8 cellular contexts compared by ENCODE assay signal in the genomic region with DNA sequence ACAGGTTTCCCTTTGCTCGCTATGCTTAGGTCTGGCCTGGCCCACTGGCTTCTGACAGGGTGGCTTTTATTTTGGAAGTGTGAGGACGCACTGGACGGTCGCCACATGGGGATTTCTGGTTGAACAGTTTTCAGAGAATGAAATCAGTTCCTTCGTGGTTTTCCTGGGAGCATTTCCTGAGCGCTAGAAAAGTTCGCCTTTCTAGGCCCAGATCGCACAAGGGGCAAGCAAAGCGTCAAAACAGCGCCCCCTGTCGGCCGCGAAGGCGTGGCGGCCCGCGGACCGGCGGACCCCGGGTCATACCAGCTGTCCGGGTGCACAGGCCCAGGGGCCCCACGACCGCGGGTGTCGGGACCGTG. TPM values are rescaled to one million over a fixed set of nuclear protein-coding genes. Genes with fewer than 3 reads are reported as not detected.
DNase-seq lines count a peak whose midpoint lies in the region; ATAC-seq and TF ChIP-seq lines count a peak whose summit lies in the region.

No MANE protein-coding gene starts in this region.

- TF ChIP-seq CTCF in AG04450 (IDR thresholded peaks at IDR 0.05; ENCODE audit: low read depth, low read length) (peak; percentile 79), HL-60 (IDR thresholded peaks at IDR 0.05; ENCODE audit: insufficient read depth, low read length) (peak; percentile 22), liver (IDR thresholded peaks at IDR 0.05; ENCODE audit: low read depth, low read length, missing input control) (peak; percentile 85)

- CTCF ChIA-PET in AG04450 (lab: Charles Lee) = interaction anchor here (0.5 to 5.2 kb wide), 5 partner anchors 10 to 134 kb away, joined by 3 to 37 read pairs (median 7); a partner anchor contains a TSS

- no peak for DNase-seq in AG04450 (ENCODE audit: low read depth, low spot score)
- DNase-seq in HL-60 (ENCODE audit: low read depth in 1 of 2, low spot score in 1 of 2) = peak in 1 of 2 experiments; percentile 73
- peak; percentile 95 for DNase-seq in activated CD4-positive, alpha-beta T cell treated with anti-CD3 and anti-CD28 coated beads, Interleukin-2, amount 10 ng/mL, durations not matched to agents 24 days and 14 days
- peak; percentile 16 for DNase-seq in dedifferentiated amniotic fluid mesenchymal stem cell (ENCODE audit: extremely low spot score)
- DNase-seq in stimulated activated CD4-positive, alpha-beta T cell treated with anti-CD3 and anti-CD28 coated beads, Interleukin-4, amount 100 ng/mL, for 24 hours = peak; percentile 87
- DNase-seq in NCI-H1048 (lab: John Stamatoyannopoulos, UW) = no peak

- POLR2A ChIA-PET in AG04450 (lab: Yijun Ruan, JAX) = no interaction called here

- H3K4me3 ChIP-seq in AG04450 (ENCODE audit: low read depth, low read length) (peak overlapping the region; percentile 50), HL-60 (replicated peaks; ENCODE audit: insufficient read depth, low read length) (peak overlapping the region; percentile 30), liver (ENCODE audit: low read depth in 1 of 3, low read length in 3 of 3) (peak overlapping the region; percentile 68 to 90 (median 88))

- TF ChIP-seq RAD21 in liver (IDR thresholded peaks at IDR 0.05) = peak; percentile 76 to 83

- intact Hi-C loops in activated CD4-positive, alpha-beta T cell treated with anti-CD3 and anti-CD28 coated beads, Interleukin-2, amount 10 ng/mL, durations not matched to agents 24 days and 14 days (cut with micrococcal nuclease) = loop anchor here (1.0 to 5.0 kb wide), 5 partner anchors 13 to 384 kb away; a partner anchor contains a TSS

- peak overlapping the region; percentile 93 for H3K27ac Mint-ChIP-seq in activated CD4-positive, alpha-beta T cell treated with anti-CD3 and anti-CD28 coated beads, Interleukin-2, amount 10 ng/mL, durations not matched to agents 24 days and 14 days

- H3K36me3 Mint-ChIP-seq in activated CD4-positive, alpha-beta T cell treated with anti-CD3 and anti-CD28 coated beads, Interleukin-2, amount 10 ng/mL, durations not matched to agents 24 days and 14 days (ENCODE audit: low read depth) = no peaks in the 10 kb centered on the region

- no peaks in the 10 kb centered on the region for H3K9me3 Mint-ChIP-seq in activated CD4-positive, alpha-beta T cell treated with anti-CD3 and anti-CD28 coated beads, Interleukin-2, amount 10 ng/mL, durations not matched to agents 24 days and 14 days

- H3K27ac ChIP-seq in AG04450 (ENCODE audit: low read depth, low read length) = no peak overlapping the region
- no peak overlapping the region for H3K27ac ChIP-seq in HL-60 (replicated peaks)
- H3K27ac ChIP-seq in liver (ENCODE audit: low read depth in 1 of 2, low read length in 2 of 2) = peak overlapping the region; percentile 29 to 62

- H3K9me3 ChIP-seq in AG04450 (ENCODE audit: control insufficient read depth, insufficient read depth, low read length) (peaks cover 2% of the 10 kb centered on the region; the same call in 1 of the 2 replicates), liver (ENCODE audit: control insufficient read depth in 4 of 4, low read length in 3 of 4) (no peaks in the 10 kb centered on the region)

- peaks cover 53% of the 10 kb centered on the region for H3K4me1 Mint-ChIP-seq in activated CD4-positive, alpha-beta T cell treated with anti-CD3 and anti-CD28 coated beads, Interleukin-2, amount 10 ng/mL, durations not matched to agents 24 days and 14 days

- 3% methylated on average over 26 of the region's 26 CpGs for WGBS in liver

- no peaks in the 10 kb centered on the region for H3K27me3 Mint-ChIP-seq in activated CD4-positive, alpha-beta T cell treated with anti-CD3 and anti-CD28 coated beads, Interleukin-2, amount 10 ng/mL, durations not matched to agents 24 days and 14 days

- no peaks in the 10 kb centered on the region for H3K36me3 ChIP-seq in liver (ENCODE audit: control insufficient read depth in 4 of 4, insufficient read depth in 3 of 4, low read depth in 1 of 4, low read length in 3 of 4)

- peaks cover 2 to 29% (median 4%) of the 10 kb centered on the region in 4 donors for H3K4me1 ChIP-seq in liver (ENCODE audit: control insufficient read depth in 4 of 4, insufficient read depth in 4 of 4, low read length in 3 of 4)

- H3K27me3 ChIP-seq in AG04450 (ENCODE audit: control insufficient read depth, insufficient read depth, low read length) (no peaks in the 10 kb centered on the region), HL-60 (ENCODE audit: insufficient read depth, poor library complexity, severe bottlenecking) (no peaks in the 10 kb centered on the region), liver (ENCODE audit: control insufficient read depth in 4 of 4, insufficient read depth in 4 of 4, low read length in 3 of 4) (no peaks in the 10 kb centered on the region)

- ATAC-seq in GM19328 (IDR thresholded peaks at IDR 0.05; ENCODE audit: unreplicated experiment) = peak; percentile 41

- peak overlapping the region in 1 of 2 donors; percentile 56 for H3K9ac ChIP-seq in liver (ENCODE audit: low read depth in 1 of 2, low read length in 2 of 2)

- H3K4me3 Mint-ChIP-seq in activated CD4-positive, alpha-beta T cell treated with anti-CD3 and anti-CD28 coated beads, Interleukin-2, amount 10 ng/mL, durations not matched to agents 24 days and 14 days = peak overlapping the region; percentile 96

TF ChIP-seq in liver, 16 proteins besides CTCF, POLR2A, EP300 and RAD21:
- TF ChIP-seq EGR1 (IDR thresholded peaks at IDR 0.05; ENCODE audit: low read depth in 2 of 2) (no peak), JUND (IDR thresholded peaks at IDR 0.05) (no peak), HNF4A (conservative IDR thresholded peaks at IDR 0.05) (peak; percentile 64 to 85), TAF1 (conservative IDR thresholded peaks at IDR 0.05) (peak; percentile 10), RXRA (IDR thresholded peaks at IDR 0.05) (peak in 1 of 2 donors; percentile 3), YY1 (IDR thresholded peaks at IDR 0.05) (peak; percentile 7), HNF4G (IDR thresholded peaks at IDR 0.05) (peak; percentile 56)
- TF ChIP-seq, protein P1, sequence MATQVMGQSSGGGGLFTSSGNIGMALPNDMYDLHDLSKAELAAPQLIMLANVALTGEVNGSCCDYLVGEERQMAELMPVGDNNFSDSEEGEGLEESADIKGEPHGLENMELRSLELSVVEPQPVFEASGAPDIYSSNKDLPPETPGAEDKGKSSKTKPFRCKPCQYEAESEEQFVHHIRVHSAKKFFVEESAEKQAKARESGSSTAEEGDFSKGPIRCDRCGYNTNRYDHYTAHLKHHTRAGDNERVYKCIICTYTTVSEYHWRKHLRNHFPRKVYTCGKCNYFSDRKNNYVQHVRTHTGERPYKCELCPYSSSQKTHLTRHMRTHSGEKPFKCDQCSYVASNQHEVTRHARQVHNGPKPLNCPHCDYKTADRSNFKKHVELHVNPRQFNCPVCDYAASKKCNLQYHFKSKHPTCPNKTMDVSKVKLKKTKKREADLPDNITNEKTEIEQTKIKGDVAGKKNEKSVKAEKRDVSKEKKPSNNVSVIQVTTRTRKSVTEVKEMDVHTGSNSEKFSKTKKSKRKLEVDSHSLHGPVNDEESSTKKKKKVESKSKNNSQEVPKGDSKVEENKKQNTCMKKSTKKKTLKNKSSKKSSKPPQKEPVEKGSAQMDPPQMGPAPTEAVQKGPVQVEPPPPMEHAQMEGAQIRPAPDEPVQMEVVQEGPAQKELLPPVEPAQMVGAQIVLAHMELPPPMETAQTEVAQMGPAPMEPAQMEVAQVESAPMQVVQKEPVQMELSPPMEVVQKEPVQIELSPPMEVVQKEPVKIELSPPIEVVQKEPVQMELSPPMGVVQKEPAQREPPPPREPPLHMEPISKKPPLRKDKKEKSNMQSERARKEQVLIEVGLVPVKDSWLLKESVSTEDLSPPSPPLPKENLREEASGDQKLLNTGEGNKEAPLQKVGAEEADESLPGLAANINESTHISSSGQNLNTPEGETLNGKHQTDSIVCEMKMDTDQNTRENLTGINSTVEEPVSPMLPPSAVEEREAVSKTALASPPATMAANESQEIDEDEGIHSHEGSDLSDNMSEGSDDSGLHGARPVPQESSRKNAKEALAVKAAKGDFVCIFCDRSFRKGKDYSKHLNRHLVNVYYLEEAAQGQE (IDR thresholded peaks at IDR 0.05) = no peak
TF ChIP-seq in liver: peak in this region for 5.

RNA-seq across cellular contexts. Expression of a gene that starts 12.7 kb away (rescaled TPM):
- polyA plus RNA-seq in AG04450 (2011; rRNA removed) (6.5 and 9.0 TPM in 2 replicates), liver (1 to 10 TPM; 3.2 to 8.2 TPM)
- 2.9 and 3.6 TPM in 2 replicates for polyA minus RNA-seq in AG04450 (2011; rRNA and poly(A)+ RNA removed)
- 13.1 and 13.7 TPM in 2 replicates for total RNA-seq in activated CD4-positive, alpha-beta T cell treated with anti-CD3 and anti-CD28 coated beads, Interleukin-2, amount 10 ng/mL, durations not matched to agents 24 days and 14 days
- total RNA-seq in liver = 1 to 10 TPM; 5.8 to 7.5 TPM

Comparison
In these comparisons a context has a peak if more than half of its experiments do, and no peak if none do; other contexts are left out.
1. DNase-seq: peak in activated CD4-positive, alpha-beta T cell treated with anti-CD3 and anti-CD28 coated beads, Interleukin-2, amount 10 ng/mL, durations not matched to agents 24 days and 14 days (single experiment), dedifferentiated amniotic fluid mesenchymal stem cell (single experiment) and stimulated activated CD4-positive, alpha-beta T cell treated with anti-CD3 and anti-CD28 coated beads, Interleukin-4, amount 100 ng/mL, for 24 hours (single experiment); none in AG04450 (single experiment) and NCI-H1048 (single experiment).
2. H3K27ac ChIP-seq: peak in liver (2 of 2); none in AG04450 (single experiment) and HL-60 (single experiment).
3. H3K4me3 ChIP-seq: peak in every context shown above with its lines; median percentile 88 in liver; 50 in AG04450; 30 in HL-60.
4. CTCF ChIP-seq: peak in every context shown above with its lines; median percentile 85 in liver; 79 in AG04450; 22 in HL-60.